In the genomic region with DNA sequence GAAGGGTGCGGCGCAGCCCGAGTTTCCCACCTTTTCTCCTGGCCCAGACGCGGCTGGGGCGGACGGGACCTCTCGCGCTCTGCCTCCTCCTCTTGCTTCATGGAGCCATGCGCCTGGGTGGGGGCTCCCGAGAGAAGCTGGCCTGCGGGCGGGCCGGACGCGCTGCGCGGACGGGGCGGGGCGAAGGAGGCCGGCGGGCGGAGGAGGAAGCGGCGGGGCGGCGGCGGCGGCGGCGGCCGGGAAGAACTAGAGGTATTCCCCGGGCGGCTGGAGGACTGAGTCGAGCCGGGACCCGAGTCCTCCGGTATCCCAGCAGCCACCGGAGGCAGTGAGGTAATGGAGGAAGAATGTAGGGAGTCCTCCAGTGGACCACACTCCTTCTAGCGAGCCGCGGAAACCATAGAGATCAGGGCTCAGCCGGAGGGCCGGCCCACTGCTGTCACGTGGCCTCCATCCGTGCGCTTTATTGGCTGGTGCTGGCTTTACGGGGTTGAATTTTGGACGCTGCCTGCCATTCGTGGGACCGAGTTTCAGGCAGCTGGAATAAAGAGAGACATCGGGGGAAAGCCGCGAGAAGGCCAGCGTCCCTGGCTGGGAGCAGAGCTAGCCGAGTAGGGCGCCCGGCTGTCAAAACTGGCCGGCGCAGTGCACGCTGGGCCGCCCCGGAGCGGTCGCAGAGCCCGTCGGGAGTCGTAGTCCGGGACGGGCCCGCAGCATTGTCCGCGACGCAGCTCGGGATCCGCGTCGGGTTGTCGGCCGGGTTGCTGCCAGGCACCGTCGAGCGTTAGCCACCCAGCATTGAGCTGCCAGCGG, we compare ENCODE assay signal across 1 cellular context.
A peak's percentile ranks its signal among the peaks of the same experiment; 100 is the strongest.
TF ChIP-seq lines count a peak whose summit lies in the region.

Gene AMMECR1L (minus strand): TSS at position 177 of the 813 bp plus-strand sequence. CDS start 11,722 bp downstream, outside the sequence.

TF ChIP-seq in HepG2, 621 proteins besides CTCF, POLR2A, EP300 and RAD21 (continued from another document):
- 0 out of 4 replicates have a peak, but pooled peaks of 1 of the 2 experiments have one; percentile 31 for TF ChIP-seq HMGXB4 (CRISPR knock-in tag; IDR thresholded peaks at IDR 0.05; ENCODE audit: borderline replicate concordance in 1 of 2, low read depth in 1 of 2)
- peak; percentile 74; the same call in 1 of the 2 replicates for TF ChIP-seq ZNF124 (CRISPR knock-in tag; IDR thresholded peaks at IDR 0.05)
- 0 out of 2 replicates have a peak, but pooled peaks have one; percentile 8 for TF ChIP-seq ZNF609 (CRISPR knock-in tag; IDR thresholded peaks at IDR 0.05; ENCODE audit: borderline replicate concordance)
- TF ChIP-seq ZNF263 (CRISPR knock-in tag; IDR thresholded peaks at IDR 0.05) = peak; percentile 62; the same call in 1 of the 2 replicates
- 0 out of 2 replicates have a peak, but pooled peaks have one; percentile 40 for TF ChIP-seq MED1 (CRISPR knock-in tag; IDR thresholded peaks at IDR 0.05)
